15 cellular contexts compared by ENCODE assay signal in the genomic region with DNA sequence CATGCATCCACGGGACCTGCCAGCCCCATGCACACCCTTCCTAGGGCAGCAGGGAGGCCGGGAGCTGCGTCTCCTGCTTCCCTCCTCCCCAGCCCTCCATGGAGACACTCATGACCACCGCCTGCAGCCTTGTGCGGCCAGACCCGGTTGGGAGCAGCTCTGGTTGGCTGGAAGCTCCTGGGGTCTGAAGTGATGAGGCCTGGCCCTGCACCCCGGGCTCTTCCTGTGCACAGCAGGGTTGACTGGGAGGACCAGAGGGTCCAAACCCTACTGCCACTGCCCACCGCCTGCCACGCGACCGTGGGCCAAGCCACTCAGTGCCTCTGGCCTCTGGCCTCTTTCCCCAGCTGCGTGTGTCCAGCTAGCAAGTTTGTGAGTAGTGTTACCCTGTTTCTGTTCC.
DNase-seq lines count a peak whose midpoint lies in the region; ATAC-seq and TF ChIP-seq lines count a peak whose summit lies in the region.
"Had no signal": no experiment of that assay in that cellular context is flagged by ENCODE, and none has a peak within 500 bp of the region (broad histone marks: within the 10 kb centered on the region; RNA-seq: fewer than 3 reads in every experiment).

No MANE protein-coding gene starts in this region.

- no peak overlapping the region for H2AFZ ChIP-seq in ACC112 (ENCODE audit: low read length, unreplicated experiment)

- no peaks in the 10 kb centered on the region for H3K36me3 Mint-ChIP-seq in endodermal cell (ENCODE audit: low read depth)

- no peak for TF ChIP-seq CTCF in endodermal cell (conservative IDR thresholded peaks at IDR 0.05)
- no peak for TF ChIP-seq CTCF in sigmoid colon (IDR thresholded peaks at IDR 0.05)

- no peak overlapping the region for H3K27ac Mint-ChIP-seq in endodermal cell

- TF ChIP-seq POLR2A in sigmoid colon (IDR thresholded peaks at IDR 0.05) = no peak

- H3K36me3 ChIP-seq in ACC112 (ENCODE audit: insufficient read depth, low read length) = no peaks in the 10 kb centered on the region
- H3K36me3 ChIP-seq in BLaER1 treated with 17β-estradiol and CSF1 and Interleukin-3, amounts not matched to agents 10 nM and 100 nM = peaks cover 0 to 4% (median 0%) of the 10 kb centered on the region in 11 experiments; a peak in 1 of 22 replicates
- H3K36me3 ChIP-seq in endodermal cell (ENCODE audit: control insufficient read depth, insufficient read depth, low read length) = no peaks in the 10 kb centered on the region
- H3K36me3 ChIP-seq in sigmoid colon = no peaks in the 10 kb centered on the region

- H3K4me3 ChIP-seq in ACC112 (ENCODE audit: low read depth, low read length) = no peak overlapping the region
- no peak overlapping the region for H3K4me3 ChIP-seq in BLaER1 treated with 17β-estradiol and CSF1 and Interleukin-3, amounts not matched to agents 10 nM and 100 nM
- no peak overlapping the region for H3K4me3 ChIP-seq in endodermal cell (ENCODE audit: low read length)
- H3K4me3 ChIP-seq in sigmoid colon = no peak overlapping the region
- H3K4me3 ChIP-seq: SJSA1 had no signal

- ATAC-seq in GM18868 (IDR thresholded peaks at IDR 0.05; ENCODE audit: unreplicated experiment) (no peak), HG03139 (IDR thresholded peaks at IDR 0.05; ENCODE audit: unreplicated experiment) (no peak), GM18909 (IDR thresholded peaks at IDR 0.05; ENCODE audit: poor library complexity, unreplicated experiment) (no peak)

- H3K4me1 ChIP-seq in ACC112 (ENCODE audit: control insufficient read depth, insufficient read depth, low read length, unreplicated experiment) (peaks cover 32% of the 10 kb centered on the region), endodermal cell (ENCODE audit: control insufficient read depth, insufficient read depth, low read length) (no peaks in the 10 kb centered on the region), sigmoid colon (peaks cover 0 to 11% (median 8%) of the 10 kb centered on the region in 4 donors)
- H3K4me1 ChIP-seq in BLaER1 treated with 17β-estradiol and CSF1 and Interleukin-3, amounts not matched to agents 10 nM and 100 nM = peaks cover 10 to 80% (median 69%) of the 10 kb centered on the region in 10 experiments; a peak in 19 of 20 replicates

- intact Hi-C loops in sigmoid colon (cut with DNase I) = no loop called here

- H3K27me3 Mint-ChIP-seq in endodermal cell (ENCODE audit: insufficient read depth) = no peaks in the 10 kb centered on the region

- 0 out of 2 replicates have a peak overlapping the region, but pooled peaks have one; percentile 37 for H3K27ac ChIP-seq in ACC112 (ENCODE audit: low read depth, low read length)
- H3K27ac ChIP-seq in BLaER1 treated with 17β-estradiol and CSF1 and Interleukin-3, amounts not matched to agents 10 nM and 100 nM = 0 out of 22 replicates have a peak overlapping the region, but pooled peaks of 1 of the 11 experiments have one; percentile 3
- no peak overlapping the region for H3K27ac ChIP-seq in endodermal cell (ENCODE audit: low read depth, low read length)
- no peak overlapping the region for H3K27ac ChIP-seq in sigmoid colon
- H3K27ac ChIP-seq: RWPE1, SJSA1 had no signal

- peak overlapping the region in 1 of 11 experiments; percentile 14; a peak in 1 of 22 replicates for H3K9ac ChIP-seq in BLaER1 treated with 17β-estradiol and CSF1 and Interleukin-3, amounts not matched to agents 10 nM and 100 nM
- H3K9ac ChIP-seq in endodermal cell (ENCODE audit: extremely low read depth, low read length, poor library complexity, severe bottlenecking) = no peak overlapping the region

- peaks cover 0 to 66% (median 11%) of the 10 kb centered on the region in 11 experiments; a peak in 12 of 22 replicates for H4K20me1 ChIP-seq in BLaER1 treated with 17β-estradiol and CSF1 and Interleukin-3, amounts not matched to agents 10 nM and 100 nM

- H3K9me3 ChIP-seq in BLaER1 treated with 17β-estradiol and CSF1 and Interleukin-3, amounts not matched to agents 10 nM and 100 nM (replicated peaks in 1 of 11) = no peaks in the 10 kb centered on the region
- H3K9me3 ChIP-seq in endodermal cell (ENCODE audit: control insufficient read depth, low read length) (no peaks in the 10 kb centered on the region), sigmoid colon (no peaks in the 10 kb centered on the region)
- H3K9me3 ChIP-seq: SJSA1 had no signal

- H3K9me3 Mint-ChIP-seq in endodermal cell = no peaks in the 10 kb centered on the region

- no peaks in the 10 kb centered on the region for H3K79me2 ChIP-seq in ACC112 (ENCODE audit: control insufficient read depth, insufficient read depth, low read length, unreplicated experiment)

- DNase-seq in endodermal cell = peak; percentile 42
- DNase-seq in sigmoid colon = peak; percentile 39
- DNase-seq: DMS 273 treated with DMSO at 0.1 percent for 48 hours, MV-4-11, NCI-H1436 treated with DMSO at 0.1 percent for 48 hours, NCI-H2081 treated with DMSO at 0.1 percent for 48 hours, NCI-H526, OCI-M1 had no signal

- WGBS in endodermal cell (ENCODE audit: insufficient coverage in 1 of 2, insufficient read length in 1 of 2), 2 experiments = 87 to 94% methylated on average over 3 to 12 of the region's 12 CpGs
- 80 to 89% methylated on average over 12 of the region's 12 CpGs for WGBS in sigmoid colon, 2 donors

- no peak overlapping the region for H3K4me3 Mint-ChIP-seq in endodermal cell

- TF ChIP-seq EP300 in sigmoid colon (IDR thresholded peaks at IDR 0.05) = no peak

- H3K27me3 ChIP-seq in ACC112 (ENCODE audit: insufficient read depth, low read length) (no peaks in the 10 kb centered on the region), endodermal cell (ENCODE audit: control insufficient read depth, insufficient read depth, low read length, poor library complexity, severe bottlenecking) (no peaks in the 10 kb centered on the region), sigmoid colon (peaks cover 0 to 6% (median 0%) of the 10 kb centered on the region in 3 donors)
- H3K27me3 ChIP-seq in BLaER1 treated with 17β-estradiol and CSF1 and Interleukin-3, amounts not matched to agents 10 nM and 100 nM = no peaks in the 10 kb centered on the region
- H3K27me3 ChIP-seq: SJSA1 had no signal

- peak overlapping the region in 9 of 11 experiments; percentile 31 to 85 (median 79); a peak in 14 of 22 replicates for H3K4me2 ChIP-seq in BLaER1 treated with 17β-estradiol and CSF1 and Interleukin-3, amounts not matched to agents 10 nM and 100 nM

- no peaks in the 10 kb centered on the region for H3K4me1 Mint-ChIP-seq in endodermal cell
